ENCODE assay signal across 23 cellular contexts in the genomic region with DNA sequence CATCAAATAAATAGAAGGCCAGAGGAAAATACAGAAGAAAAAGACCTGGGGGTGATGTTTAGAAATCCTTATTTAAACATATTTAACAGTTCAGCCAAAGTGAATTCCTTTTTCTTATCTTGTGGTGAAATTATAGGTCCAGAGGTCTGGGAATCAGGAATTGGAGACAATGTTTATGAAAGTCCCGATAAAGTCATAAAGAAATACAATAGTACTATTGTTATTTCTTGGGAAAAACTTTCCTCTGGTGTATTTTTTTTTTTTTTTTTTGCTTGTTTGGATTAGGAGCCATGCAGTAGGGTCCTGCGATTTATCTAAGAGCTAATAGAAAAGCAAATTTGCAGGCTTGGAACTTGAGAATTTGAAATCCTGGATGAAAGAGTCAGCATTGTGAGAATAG. TPM values are rescaled to one million over a fixed set of nuclear protein-coding genes. Genes with fewer than 3 reads are reported as not detected.
DNase-seq lines count a peak whose midpoint lies in the region; ATAC-seq, FAIRE-seq and TF ChIP-seq lines count a peak whose summit lies in the region.
"Had no signal": no experiment of that assay in that cellular context is flagged by ENCODE, and none has a peak within 500 bp of the region (broad histone marks: within the 10 kb centered on the region; RNA-seq: fewer than 3 reads in every experiment).

No MANE protein-coding gene starts in this region.

- TF ChIP-seq POLR2A in HepG2 (IDR thresholded peaks at IDR 0.05; ENCODE audit: insufficient read depth in 1 of 2, low read depth in 2 of 2, low read length in 2 of 2) (no peak), spleen (IDR thresholded peaks at IDR 0.05) (no peak)

- POLR2A ChIA-PET in HepG2 (lab: Yijun Ruan, JAX), result no interaction called here

- peaks cover 31% of the 10 kb centered on the region for H3K27me3 Mint-ChIP-seq in activated T-cell treated with anti-CD3 and anti-CD28 coated beads, Interleukin-2, amount 50 U/mL, for 24 hours
- peaks cover 10% of the 10 kb centered on the region for H3K27me3 Mint-ChIP-seq in activated naive CD4-positive, alpha-beta T cell treated with anti-CD3 and anti-CD28 coated beads for 36 hours (ENCODE audit: low read depth)

- no peaks in the 10 kb centered on the region for H3K4me1 Mint-ChIP-seq in activated T-cell treated with anti-CD3 and anti-CD28 coated beads, Interleukin-2, amount 50 U/mL, for 24 hours (ENCODE audit: low read depth)
- H3K4me1 Mint-ChIP-seq in activated naive CD4-positive, alpha-beta T cell treated with anti-CD3 and anti-CD28 coated beads for 36 hours (ENCODE audit: low read depth), result no peaks in the 10 kb centered on the region
- H3K4me1 Mint-ChIP-seq: activated CD4-positive, alpha-beta T cell treated with anti-CD3 and anti-CD28 coated beads for 36 hours; T-cell had no signal

- intact Hi-C loops in colonic mucosa (cut with DNase I) (no loop called here), HepG2 (cut with micrococcal nuclease; ENCODE audit: unreplicated experiment) (loop anchor here (1.0 kb wide), 2 partner anchors 82 to 729 kb away; no protein-coding TSS in a partner anchor), spleen (cut with DNase I; ENCODE audit: low total_unique reads) (no loop called here)
- intact Hi-C loops in activated naive CD4-positive, alpha-beta T cell treated with anti-CD3 and anti-CD28 coated beads for 36 hours (cut with micrococcal nuclease), result no loop called here

- BruUV-seq in HepG2 (replicated peaks; lab: Mats Ljungman, UMichigan), result no TSS peak

- peak overlapping the region; percentile 11 for H2AFZ ChIP-seq in HepG2 (ENCODE audit: low read length)

- CTCF ChIA-PET in HepG2 (lab: Yijun Ruan, JAX; ENCODE audit: low intra/inter-chr PET ratio, low total read pairs), result no interaction called here
- CTCF ChIA-PET in activated naive CD4-positive, alpha-beta T cell treated with anti-CD3 and anti-CD28 coated beads for 36 hours (lab: Charles Lee), result no interaction called here

- no peak overlapping the region for H3K4me3 Mint-ChIP-seq in activated T-cell treated with anti-CD3 and anti-CD28 coated beads, Interleukin-2, amount 50 U/mL, for 24 hours
- H3K4me3 Mint-ChIP-seq in activated naive CD4-positive, alpha-beta T cell treated with anti-CD3 and anti-CD28 coated beads for 36 hours, result no peak overlapping the region
- H3K4me3 Mint-ChIP-seq: activated CD4-positive, alpha-beta T cell treated with anti-CD3 and anti-CD28 coated beads for 36 hours; activated T-cell treated with anti-CD3 and anti-CD28 coated beads, Interleukin-2, amount 50 U/mL, for 4 hours; CD4-positive, CD25-positive, alpha-beta regulatory T cell; IgD-negative memory B cell; T-cell had no signal

- no peaks in the 10 kb centered on the region for H3K9me3 Mint-ChIP-seq in activated T-cell treated with anti-CD3 and anti-CD28 coated beads, Interleukin-2, amount 50 U/mL, for 24 hours
- no peaks in the 10 kb centered on the region for H3K9me3 Mint-ChIP-seq in activated naive CD4-positive, alpha-beta T cell treated with anti-CD3 and anti-CD28 coated beads for 36 hours
- H3K9me3 Mint-ChIP-seq: activated T-cell treated with anti-CD3 and anti-CD28 coated beads, Interleukin-2, amount 50 U/mL, for 4 hours; CD4-positive, CD25-positive, alpha-beta regulatory T cell; IgD-negative memory B cell; T-cell had no signal

- H3K9me3 ChIP-seq in colonic mucosa (no peaks in the 10 kb centered on the region), HepG2 (ENCODE audit: low read length) (no peaks in the 10 kb centered on the region), spleen (no peaks in the 10 kb centered on the region)
- H3K9me3 ChIP-seq: psoas muscle had no signal

- TF ChIP-seq RAD21 in HepG2 (CRISPR knock-in tag; IDR thresholded peaks at IDR 0.05), result no peak

- H3K9ac ChIP-seq in colonic mucosa (ENCODE audit: low read depth in 2 of 2, low read length in 2 of 2) (peak overlapping the region in 1 of 2 donors; percentile 40), HepG2 (ENCODE audit: insufficient read depth, low read depth, low read length) (no peak overlapping the region)

- no peak for FAIRE-seq in HepG2 (lab: Jason Lieb, UNC)
- FAIRE-seq: H1, urothelium cell line had no signal

- 1% methylated on average over 2 of the region's 2 CpGs for WGBS in HepG2 (ENCODE audit: low lambda C conversion rate)
- WGBS in spleen, 5 donors, result 55 to 58% (median 56%) methylated on average over 2 of the region's 2 CpGs

- no peaks in the 10 kb centered on the region for H4K20me1 ChIP-seq in HepG2 (ENCODE audit: insufficient read depth, low read length)

- H3K36me3 Mint-ChIP-seq in activated T-cell treated with anti-CD3 and anti-CD28 coated beads, Interleukin-2, amount 50 U/mL, for 24 hours (ENCODE audit: low read depth), result no peaks in the 10 kb centered on the region
- no peaks in the 10 kb centered on the region for H3K36me3 Mint-ChIP-seq in activated naive CD4-positive, alpha-beta T cell treated with anti-CD3 and anti-CD28 coated beads for 36 hours (ENCODE audit: low read depth)
- H3K36me3 Mint-ChIP-seq: CD4-positive, CD25-positive, alpha-beta regulatory T cell; IgD-negative memory B cell; T-cell had no signal

- H3K79me2 ChIP-seq in HepG2 (ENCODE audit: insufficient read depth, low read length), result no peaks in the 10 kb centered on the region

- H3K4me3 ChIP-seq in colonic mucosa (no peak overlapping the region), HepG2 (replicated peaks in 1 of 3; ENCODE audit: insufficient read depth in 1 of 3, low read depth in 2 of 3, low read length in 3 of 3) (peak overlapping the region in 1 of 3 experiments; percentile 25; a peak in 1 of 6 replicates), spleen (peak overlapping the region in 5 of 8 donors; percentile 28 to 57 (median 33))
- H3K4me3 ChIP-seq: psoas muscle had no signal

- ATAC-seq in HepG2, result peak; percentile 25; the same call in 2 of the 3 replicates
- ATAC-seq: activated CD4-positive, alpha-beta T cell treated with anti-CD3 and anti-CD28 coated beads for 36 hours; activated T-cell treated with anti-CD3 and anti-CD28 coated beads, Interleukin-2, amount 50 U/mL, for 4 hours; esophagus mucosa; PC-3; psoas muscle; T-cell had no signal

- TF ChIP-seq EP300 in HepG2 (IDR thresholded peaks at IDR 0.05; ENCODE audit: low read depth in 2 of 2, low read length in 2 of 2) (peak in 1 of 2 experiments; percentile 59; a peak in 2 of 4 replicates), HepG2 (CRISPR knock-in tag; IDR thresholded peaks at IDR 0.05; ENCODE audit: borderline replicate concordance) (no peak)

- in situ Hi-C loops in HepG2 (cut with HindIII; ENCODE audit: extremely low pct_ligation_motif_present, low pct_unique_long_range_greater_than_20kb), result no loop called here

- H3K27ac ChIP-seq in colonic mucosa, result peak overlapping the region; percentile 64
- no peak overlapping the region for H3K27ac ChIP-seq in HepG2 (ENCODE audit: extremely low read length, insufficient read depth, low read length)
- H3K27ac ChIP-seq in spleen, result peak overlapping the region in 5 of 8 donors; percentile 12 to 56 (median 34)
- H3K27ac ChIP-seq: psoas muscle had no signal

- no peak overlapping the region for H3K27ac Mint-ChIP-seq in activated T-cell treated with anti-CD3 and anti-CD28 coated beads, Interleukin-2, amount 50 U/mL, for 24 hours
- H3K27ac Mint-ChIP-seq in activated naive CD4-positive, alpha-beta T cell treated with anti-CD3 and anti-CD28 coated beads for 36 hours, result no peak overlapping the region
- H3K27ac Mint-ChIP-seq: activated CD4-positive, alpha-beta T cell treated with anti-CD3 and anti-CD28 coated beads for 36 hours; CD4-positive, CD25-positive, alpha-beta regulatory T cell; IgD-negative memory B cell; T-cell had no signal

- H3K4me2 ChIP-seq in HepG2 (ENCODE audit: low read depth, low read length), result peak overlapping the region; percentile 47

- DNase-seq in H4 (ENCODE audit: low spot score) (peak; percentile 15), colonic mucosa (no peak), HepG2 (ENCODE audit: low spot score) (peak; percentile 64), spleen (no peak), AG08396 (ENCODE audit: low spot score) (no peak), hepatic stellate cell (ENCODE audit: low spot score) (no peak)
- DNase-seq in activated T-cell treated with anti-CD3 and anti-CD28 coated beads, Interleukin-2, amount 50 U/mL, for 24 hours, result no peak
- no peak for DNase-seq in activated naive CD4-positive, alpha-beta T cell treated with anti-CD3 and anti-CD28 coated beads for 36 hours
- DNase-seq: activated CD4-positive, alpha-beta T cell treated with anti-CD3 and anti-CD28 coated beads for 36 hours; activated CD8-positive, alpha-beta memory T cell treated with anti-CD3 and anti-CD28 coated beads for 24 hours; activated naive CD4-positive, alpha-beta T cell treated with Interleukin-2 at 50 U/mL for 16 hours; activated T-cell treated with anti-CD3 and anti-CD28 coated beads, Interleukin-2, amount 50 U/mL, for 4 hours; CD4-positive, CD25-positive, alpha-beta regulatory T cell; NCI-H1105 treated with DMSO at 0.1 percent for 48 hours; NCI-H2081; NCI-H446; PC-3; psoas muscle; T-cell had no signal

- H3K36me3 ChIP-seq in colonic mucosa, result no peaks in the 10 kb centered on the region
- no peaks in the 10 kb centered on the region for H3K36me3 ChIP-seq in HepG2 (replicated peaks in 1 of 2; ENCODE audit: control insufficient read depth in 1 of 2, insufficient read depth in 2 of 2, low read length in 2 of 2)
- no peaks in the 10 kb centered on the region for H3K36me3 ChIP-seq in spleen

- no peaks in the 10 kb centered on the region for H3K4me1 ChIP-seq in colonic mucosa
- peaks cover 41% of the 10 kb centered on the region for H3K4me1 ChIP-seq in HepG2 (ENCODE audit: insufficient read depth, low read length)
- peaks cover 0 to 7% (median 5%) of the 10 kb centered on the region in 6 donors for H3K4me1 ChIP-seq in spleen
- H3K4me1 ChIP-seq: psoas muscle had no signal

- no peaks in the 10 kb centered on the region for H3K27me3 ChIP-seq in colonic mucosa
- no peaks in the 10 kb centered on the region for H3K27me3 ChIP-seq in HepG2 (ENCODE audit: control insufficient read depth in 1 of 2, insufficient read depth in 2 of 2, low read length in 2 of 2)
- peaks cover 0 to 5% (median 0%) of the 10 kb centered on the region in 7 donors for H3K27me3 ChIP-seq in spleen (replicated peaks in 1 of 7)

- TF ChIP-seq CTCF in colonic mucosa (IDR thresholded peaks at IDR 0.05), result no peak
- TF ChIP-seq CTCF in HepG2 (CRISPR knock-in tag; IDR thresholded peaks at IDR 0.05), result no peak
- no peak for TF ChIP-seq CTCF in spleen (IDR thresholded peaks at IDR 0.05 in 8 of 11, conservative IDR thresholded peaks at IDR 0.05 in 3 of 11)

RNA-seq across cellular contexts. Expression of a gene that starts 0.4 kb away (rescaled TPM):
- total RNA-seq in H4 (2014; rRNA removed; shearing (Covaris generic)), result 1.3 and 4.0 TPM in 2 replicates
- 10 to 100 TPM; 14.7 to 23.3 TPM for total RNA-seq in colonic mucosa
- 3.5 and 3.6 TPM in 2 replicates for total RNA-seq in HepG2 (2016; rRNA removed; fragmentation: Illumina TruSeq; extraction: Trizol)
- 0.09 and 0.40 TPM in 2 replicates for total RNA-seq in HepG2 (2016; cell fraction: cytosol; rRNA removed; fragmentation: Illumina TruSeq; extraction: Trizol; ENCODE audit: low read depth)
- total RNA-seq in HepG2 (2016; cell fraction: insoluble cytoplasmic fraction; rRNA removed; fragmentation: Illumina TruSeq; extraction: Trizol), result 3.6 and 5.1 TPM in 2 replicates
- 0.48 and 0.68 TPM in 2 replicates for total RNA-seq in HepG2 (2016; cell fraction: membrane; rRNA removed; fragmentation: Illumina TruSeq; extraction: Trizol)
- 3.9 and 5.2 TPM in 2 replicates for total RNA-seq in HepG2 (2016; cell fraction: nucleus; rRNA removed; fragmentation: Illumina TruSeq; extraction: Trizol)
- polyA plus RNA-seq in HepG2 (2011; rRNA removed), result 1.4 and 1.7 TPM in 2 replicates
- polyA plus RNA-seq in HepG2 (2011; cell fraction: cytosol; rRNA removed), result 1.0 and 2.9 TPM in 2 replicates
- polyA plus RNA-seq in HepG2 (2011; cell fraction: nucleus; rRNA removed), result 1.0 and 1.1 TPM in 2 replicates
- 1.8 and 2.9 TPM in 2 replicates for polyA plus RNA-seq in HepG2 (2012)
- 0.45 and 0.92 TPM in 2 replicates for polyA plus RNA-seq in HepG2 (2016; cell fraction: cytosol; fragmentation: Illumina TruSeq; extraction: Trizol; ENCODE audit: low read depth)
- polyA plus RNA-seq in HepG2 (2016; cell fraction: insoluble cytoplasmic fraction; fragmentation: Illumina TruSeq; extraction: Trizol; ENCODE audit: low read depth), result 0.58 and 2.0 TPM in 2 replicates
- polyA plus RNA-seq in HepG2 (2016; cell fraction: membrane; fragmentation: Illumina TruSeq; extraction: Trizol; ENCODE audit: low read depth), result 0.09 and 0.52 TPM in 2 replicates
- polyA plus RNA-seq in HepG2 (2016; cell fraction: nucleus; fragmentation: Illumina TruSeq; extraction: Trizol; ENCODE audit: insufficient read depth, low read depth), result 1.7 and 9.3 TPM in 2 replicates
- 0.18 TPM in 1 of 2 replicates, not detected in the other for polyA minus RNA-seq in HepG2 (2011; rRNA and poly(A)+ RNA removed; ENCODE audit: low replicate concordance)
- polyA minus RNA-seq in HepG2 (2011; cell fraction: cytosol; rRNA and poly(A)+ RNA removed), result 0.35 and 0.59 TPM in 2 replicates
- 0.64 and 1.6 TPM in 2 replicates for polyA minus RNA-seq in HepG2 (2011; cell fraction: nucleus; rRNA and poly(A)+ RNA removed)
- total RNA-seq in spleen, result 100 to 1,000 TPM in 5 of 7 donors, 10 to 100 TPM in 2; 65.0 to 867 (median 344) TPM
- polyA plus RNA-seq in spleen, result 10 to 100 TPM; 19.0 to 53.2 (median 32.8) TPM
- not detected for total RNA-seq in activated naive CD4-positive, alpha-beta T cell treated with anti-CD3 and anti-CD28 coated beads for 36 hours
- total RNA-seq: activated CD4-positive, alpha-beta T cell treated with anti-CD3 and anti-CD28 coated beads for 36 hours; CD4-positive, CD25-positive, alpha-beta regulatory T cell; H1; PC-3 had no signal
- polyA plus RNA-seq: CD4-positive, CD25-positive, alpha-beta regulatory T cell; IgD-negative memory B cell had no signal

Comparison
In these comparisons a context has a peak if more than half of its experiments do, and no peak if none do; other contexts are left out.
1. DNase-seq: peak in H4 (single experiment) and HepG2 (single experiment); none in colonic mucosa (single experiment), spleen (single experiment), activated T-cell treated with anti-CD3 and anti-CD28 coated beads, Interleukin-2, amount 50 U/mL, for 24 hours (single experiment), AG08396 (single experiment), activated naive CD4-positive, alpha-beta T cell treated with anti-CD3 and anti-CD28 coated beads for 36 hours (single experiment) and hepatic stellate cell (single experiment).